24 cellular contexts compared by ENCODE assay signal in genomic region chr3:187932530-187932929, GRCh38.
"Had no signal": no experiment of that assay in that cellular context is flagged by ENCODE, and none has a peak within 500 bp of the region (broad histone marks: within the 10 kb centered on the region; RNA-seq: fewer than 3 reads in every experiment).

No MANE protein-coding gene starts in this region.

- H3K27ac Mint-ChIP-seq: nephron; progenitor cell of endocrine pancreas; stimulated activated effector memory CD8-positive, alpha-beta T cell treated with anti-CD3 and anti-CD28 coated beads, Interleukin-12 subunit alpha, Interleukin-12 subunit beta, amount 100 ng/mL, for 72 hours; stimulated activated naive CD8-positive, alpha-beta T cell treated with anti-CD3 and anti-CD28 coated beads, Interleukin-15, Interleukin-2, amounts not matched to agents 100 ng/mL and 50 ng/mL, for 24 hours had no signal

- ATAC-seq: esophagus mucosa; left cardiac atrium; pancreas; right cardiac atrium; stimulated activated effector memory CD8-positive, alpha-beta T cell treated with anti-CD3 and anti-CD28 coated beads, Interleukin-12 subunit alpha, Interleukin-12 subunit beta, amount 100 ng/mL, for 72 hours had no signal

- H3K9me3 Mint-ChIP-seq: naive B cell; nephron; stimulated activated effector memory CD8-positive, alpha-beta T cell treated with anti-CD3 and anti-CD28 coated beads, Interleukin-12 subunit alpha, Interleukin-12 subunit beta, amount 100 ng/mL, for 72 hours; stimulated activated naive CD8-positive, alpha-beta T cell treated with anti-CD3 and anti-CD28 coated beads, Interleukin-15, Interleukin-2, amounts not matched to agents 100 ng/mL and 50 ng/mL, for 24 hours had no signal

- H3K27ac ChIP-seq: dorsolateral prefrontal cortex, hepatocyte, left ventricle myocardium inferior, pancreas, tibial artery, upper lobe of left lung, uterus had no signal

- H3K4me1 ChIP-seq: pancreas, tibial artery, uterus had no signal

- H3K4me3 ChIP-seq: dorsolateral prefrontal cortex, hepatocyte, left ventricle myocardium inferior, lung, pancreas, tibial artery, upper lobe of left lung, uterus had no signal

- H3K4me2 ChIP-seq: hepatocyte had no signal

- H3K36me3 Mint-ChIP-seq: naive B cell had no signal

- H3K9me3 ChIP-seq: pancreas, tibial artery, upper lobe of left lung, uterus had no signal

- DNase-seq: cortex of kidney; dorsolateral prefrontal cortex; effector memory CD4-positive, alpha-beta T cell; glutamatergic neuron; kidney; left cardiac atrium; left ventricle myocardium inferior; mesendoderm; naive B cell; occipital lobe; pancreas; right cardiac atrium; stimulated activated CD4-positive, alpha-beta T cell treated with anti-CD3 and anti-CD28 coated beads, Interleukin-4, amount 100 ng/mL, for 1 hour; stimulated activated CD8-positive, alpha-beta memory T cell treated with anti-CD3 and anti-CD28 coated beads, Interleukin-4, amount 100 ng/mL, for 48 hours; tibial artery; upper lobe of left lung; uterus had no signal

- H2AFZ ChIP-seq: hepatocyte had no signal

- H3K79me2 ChIP-seq: hepatocyte had no signal

- H3K36me3 ChIP-seq: left ventricle myocardium inferior, pancreas, tibial artery, upper lobe of left lung, uterus had no signal

- H3K27me3 ChIP-seq: hepatocyte, pancreas, tibial artery, upper lobe of left lung, uterus had no signal

- H3K4me3 Mint-ChIP-seq: naive B cell; nephron; stimulated activated effector memory CD8-positive, alpha-beta T cell treated with anti-CD3 and anti-CD28 coated beads, Interleukin-12 subunit alpha, Interleukin-12 subunit beta, amount 100 ng/mL, for 72 hours; stimulated activated naive CD8-positive, alpha-beta T cell treated with anti-CD3 and anti-CD28 coated beads, Interleukin-15, Interleukin-2, amounts not matched to agents 100 ng/mL and 50 ng/mL, for 24 hours had no signal

- H3K27me3 Mint-ChIP-seq: stimulated activated naive CD8-positive, alpha-beta T cell treated with anti-CD3 and anti-CD28 coated beads, Interleukin-15, Interleukin-2, amounts not matched to agents 100 ng/mL and 50 ng/mL, for 24 hours had no signal
